In genomic region chr16:11852092-11852809, GRCh38 we compare ENCODE assay signal across 8 cellular contexts. TPM values are rescaled to one million over a fixed set of nuclear protein-coding genes. Genes with fewer than 3 reads are reported as not detected.
DNase-seq lines count a peak whose midpoint lies in the region; ATAC-seq and TF ChIP-seq lines count a peak whose summit lies in the region.

No MANE protein-coding gene starts in this region.

- 67 to 69% methylated on average over 33 of the region's 33 CpGs for WGBS in ectodermal cell, 2 experiments

- H3K4me1 ChIP-seq in DND-41 (ENCODE audit: insufficient read depth, low read length) (peaks cover 57% of the 10 kb centered on the region), ectodermal cell (ENCODE audit: control insufficient read depth, insufficient read depth, low read length) (peaks cover 5% of the 10 kb centered on the region)

- H3K9me3 Mint-ChIP-seq in nephron: no peaks in the 10 kb centered on the region

- peak overlapping the region; percentile 96 for H2AFZ ChIP-seq in DND-41 (ENCODE audit: low read depth, low read length)

- H3K4me1 Mint-ChIP-seq in nephron: peaks cover 23% of the 10 kb centered on the region

- peaks cover 14% of the 10 kb centered on the region; the same call in 1 of the 2 replicates for H4K20me1 ChIP-seq in DND-41 (ENCODE audit: insufficient read depth, low read length)

- TF ChIP-seq CTCF in DND-41 (IDR thresholded peaks at IDR 0.05; ENCODE audit: borderline replicate concordance, extremely low read depth, low read length, poor library complexity, severe bottlenecking) (no peak), nephron (IDR thresholded peaks at IDR 0.05; ENCODE audit: unreplicated experiment in 3 of 3) (no peak)

- H3K4me3 Mint-ChIP-seq in nephron: peak overlapping the region; percentile 99 to 100 (median 100)

- peak overlapping the region; percentile 90 to 98 (median 93) for H3K27ac Mint-ChIP-seq in nephron

- no peaks in the 10 kb centered on the region for H3K9me3 ChIP-seq in DND-41 (ENCODE audit: insufficient read depth, low read length, severe bottlenecking)
- H3K9me3 ChIP-seq in ectodermal cell (ENCODE audit: control insufficient read depth, low read length): no peaks in the 10 kb centered on the region

- H3K79me2 ChIP-seq in DND-41 (ENCODE audit: insufficient read depth, low read length): peaks cover 95% of the 10 kb centered on the region

- H3K27me3 ChIP-seq in DND-41 (ENCODE audit: insufficient read depth, low read length, poor library complexity) (no peaks in the 10 kb centered on the region), ectodermal cell (ENCODE audit: control insufficient read depth, insufficient read depth, low read length, poor library complexity, severe bottlenecking) (no peaks in the 10 kb centered on the region)

- H3K27me3 Mint-ChIP-seq in nephron (ENCODE audit: low read depth): no peaks in the 10 kb centered on the region

- no peak for ATAC-seq in DND-41 (ENCODE audit: insufficient read depth, low read depth)

- DNase-seq in DND-41 (no peak), NCI-H2029 (lab: John Stamatoyannopoulos, UW) (peak; percentile 25), T-helper 9 cell (no peak), mucosa of gallbladder (ENCODE audit: low spot score) (no peak), 8988T (no peak)
- no peak for DNase-seq in stimulated activated CD4-positive, alpha-beta T cell treated with anti-CD3 and anti-CD28 coated beads, Interleukin-2, amount 100 ng/mL, for 48 hours

- peak overlapping the region; percentile 79 for H3K9ac ChIP-seq in DND-41 (ENCODE audit: low read depth, low read length)

- peak overlapping the region; percentile 81 to 85 for H3K4me3 ChIP-seq in DND-41 (ENCODE audit: low read depth in 1 of 2, low read length in 2 of 2)
- peak overlapping the region; percentile 83 for H3K4me3 ChIP-seq in ectodermal cell (ENCODE audit: insufficient read depth, low read depth, low read length)

- H3K4me2 ChIP-seq in DND-41 (ENCODE audit: insufficient read depth, low read length): peak overlapping the region; percentile 91

- H3K36me3 Mint-ChIP-seq in nephron (ENCODE audit: low read depth): peaks cover 30% of the 10 kb centered on the region

- H3K36me3 ChIP-seq in DND-41 (ENCODE audit: insufficient read depth, low read length) (peaks cover 31% of the 10 kb centered on the region), ectodermal cell (ENCODE audit: control insufficient read depth, insufficient read depth, low read length) (peaks cover 13% of the 10 kb centered on the region)

- H3K27ac ChIP-seq in DND-41 (ENCODE audit: low read length) (peak overlapping the region; percentile 76), ectodermal cell (ENCODE audit: insufficient read depth, low read depth, low read length, poor library complexity, severe bottlenecking) (no peak overlapping the region)

RNA-seq across cellular contexts. Expression of gene RSL1D1, which starts 0.9 kb away (rescaled TPM):
- 212 TPM for polyA plus RNA-seq in ectodermal cell (2013, experiment 1 of 4)
- 207 TPM for polyA plus RNA-seq in ectodermal cell (2013, experiment 2 of 4)
- polyA plus RNA-seq in ectodermal cell (2013, experiment 3 of 4): 182 TPM
- polyA plus RNA-seq in ectodermal cell (2013, experiment 4 of 4): 209 TPM
- total RNA-seq in mucosa of gallbladder: 80.7 TPM

RNA-seq across cellular contexts. Expression of gene ZC3H7A, which starts 55.2 kb away (rescaled TPM):
- 60.3 TPM for polyA plus RNA-seq in ectodermal cell (2013, experiment 1 of 4)
- polyA plus RNA-seq in ectodermal cell (2013, experiment 2 of 4): 62.9 TPM
- 48.6 TPM for polyA plus RNA-seq in ectodermal cell (2013, experiment 3 of 4)
- 50.4 TPM for polyA plus RNA-seq in ectodermal cell (2013, experiment 4 of 4)
- total RNA-seq in mucosa of gallbladder: 47.1 TPM
